Comparison of ENCODE assay signal across 19 cellular contexts in the genomic region with DNA sequence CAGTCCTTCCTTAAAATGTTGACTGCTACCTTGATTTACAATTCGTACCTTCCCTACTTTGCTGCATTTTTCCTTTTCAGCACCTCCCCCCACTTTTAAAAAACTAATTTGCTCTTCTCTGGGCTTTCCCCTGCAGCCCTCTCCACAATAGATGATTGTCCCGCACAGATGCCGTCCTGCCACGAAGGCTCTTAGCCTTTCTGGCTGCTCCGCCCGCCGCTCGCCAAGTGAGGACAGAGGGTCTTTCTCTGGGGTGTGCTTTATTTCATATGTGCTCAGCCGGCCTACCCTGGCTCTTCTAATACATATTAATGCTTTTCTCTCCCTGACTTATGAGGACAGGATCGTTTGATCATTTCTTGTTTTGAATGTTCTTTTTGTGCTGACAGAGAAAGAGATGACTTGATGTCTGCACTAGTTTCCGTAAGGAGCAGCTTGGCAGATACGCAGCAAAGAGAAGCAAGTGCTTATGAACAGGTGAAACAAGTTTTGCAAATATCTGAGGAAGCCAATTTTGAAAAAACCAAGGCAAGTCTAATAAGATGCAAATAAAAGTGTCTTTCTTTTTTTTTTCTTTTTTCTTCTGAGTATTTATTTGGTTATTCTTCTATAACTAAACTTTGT.
DNase-seq lines count a peak whose midpoint lies in the region; ATAC-seq and TF ChIP-seq lines count a peak whose summit lies in the region.
"Had no signal": no experiment of that assay in that cellular context is flagged by ENCODE, and none has a peak within 500 bp of the region (broad histone marks: within the 10 kb centered on the region; RNA-seq: fewer than 3 reads in every experiment).

No MANE protein-coding gene starts in this region.

- H3K4me3 Mint-ChIP-seq in endodermal cell = no peak overlapping the region
- H3K4me3 Mint-ChIP-seq in activated CD4-positive, alpha-beta T cell treated with anti-CD3 and anti-CD28 coated beads for 36 hours = no peak overlapping the region
- H3K4me3 Mint-ChIP-seq in stimulated activated memory B cell treated with anti-CD40 and anti-IgM and Interleukin-4, amounts not matched to agents 10 μg/mL and 1 μg/mL and 100 μg/mL, for 72 hours = no peak overlapping the region
- H3K4me3 Mint-ChIP-seq: activated CD4-positive, alpha-beta memory T cell treated with anti-CD3 and anti-CD28 coated beads, Interleukin-2, amount 10 ng/mL, durations not matched to agents 7 days and 5 days; activated T-helper 17 cell treated with anti-CD3 and anti-CD28 coated beads, Interleukin-2, amount 50 U/mL, for 72 hours; CD4-positive, alpha-beta T cell had no signal

- H3K27me3 Mint-ChIP-seq in endodermal cell (ENCODE audit: insufficient read depth) = no peaks in the 10 kb centered on the region
- H3K27me3 Mint-ChIP-seq in activated CD4-positive, alpha-beta T cell treated with anti-CD3 and anti-CD28 coated beads for 36 hours = no peaks in the 10 kb centered on the region
- no peaks in the 10 kb centered on the region for H3K27me3 Mint-ChIP-seq in stimulated activated memory B cell treated with anti-CD40 and anti-IgM and Interleukin-4, amounts not matched to agents 10 μg/mL and 1 μg/mL and 100 μg/mL, for 72 hours
- H3K27me3 Mint-ChIP-seq: activated CD4-positive, alpha-beta memory T cell treated with anti-CD3 and anti-CD28 coated beads, Interleukin-2, amount 10 ng/mL, durations not matched to agents 7 days and 5 days; activated T-helper 17 cell treated with anti-CD3 and anti-CD28 coated beads, Interleukin-2, amount 50 U/mL, for 72 hours; CD4-positive, alpha-beta T cell had no signal

- H3K36me3 Mint-ChIP-seq in endodermal cell (ENCODE audit: low read depth) = peaks cover 15% of the 10 kb centered on the region
- H3K36me3 Mint-ChIP-seq in activated CD4-positive, alpha-beta T cell treated with anti-CD3 and anti-CD28 coated beads for 36 hours (ENCODE audit: low read depth) = peaks cover 18% of the 10 kb centered on the region
- H3K36me3 Mint-ChIP-seq in stimulated activated memory B cell treated with anti-CD40 and anti-IgM and Interleukin-4, amounts not matched to agents 10 μg/mL and 1 μg/mL and 100 μg/mL, for 72 hours = peaks cover 35% of the 10 kb centered on the region

- H3K27me3 ChIP-seq in endodermal cell (ENCODE audit: control insufficient read depth, insufficient read depth, low read length, poor library complexity, severe bottlenecking) (no peaks in the 10 kb centered on the region), tibial nerve (no peaks in the 10 kb centered on the region), adrenal gland (no peaks in the 10 kb centered on the region)
- H3K27me3 ChIP-seq: body of pancreas, foreskin keratinocyte, right lobe of liver, SJSA1 had no signal

- H3K9me3 ChIP-seq in SK-N-MC (ENCODE audit: low read depth, low read length) (no peaks in the 10 kb centered on the region), endodermal cell (ENCODE audit: control insufficient read depth, low read length) (no peaks in the 10 kb centered on the region), tibial nerve (no peaks in the 10 kb centered on the region), adrenal gland (replicated peaks in 1 of 3) (no peaks in the 10 kb centered on the region)
- H3K9me3 ChIP-seq: body of pancreas, right lobe of liver, SJSA1 had no signal

- WGBS in endodermal cell (ENCODE audit: insufficient coverage in 1 of 2, insufficient read length in 1 of 2), 2 experiments = 45 to 46% methylated on average over 5 to 12 of the region's 12 CpGs
- WGBS in tibial nerve, 2 donors = 32 to 35% methylated on average over 12 of the region's 12 CpGs
- WGBS in adrenal gland, 4 donors = 79 to 91% (median 89%) methylated on average over 12 of the region's 12 CpGs

- H3K36me3 ChIP-seq in SK-N-MC (ENCODE audit: insufficient read depth, low read length) (peaks cover 9% of the 10 kb centered on the region), endodermal cell (ENCODE audit: control insufficient read depth, insufficient read depth, low read length) (no peaks in the 10 kb centered on the region), tibial nerve (peaks cover 0 to 23% (median 0%) of the 10 kb centered on the region in 3 donors), adrenal gland (replicated peaks in 1 of 2) (peaks cover 0 to 11% of the 10 kb centered on the region in 2 donors)

- no peak for TF ChIP-seq EP300 in tibial nerve (IDR thresholded peaks at IDR 0.05)

- POLR2A ChIA-PET in activated CD4-positive, alpha-beta T cell treated with anti-CD3 and anti-CD28 coated beads for 36 hours (lab: Charles Lee) = no interaction called here

- H3K4me1 ChIP-seq in endodermal cell (ENCODE audit: control insufficient read depth, insufficient read depth, low read length) = peaks cover 5% of the 10 kb centered on the region
- peaks cover 0 to 41% (median 8%) of the 10 kb centered on the region in 4 donors for H3K4me1 ChIP-seq in tibial nerve
- peaks cover 0 to 9% of the 10 kb centered on the region in 2 donors for H3K4me1 ChIP-seq in adrenal gland (replicated peaks in 1 of 2)
- H3K4me1 ChIP-seq: right lobe of liver, SJSA1 had no signal

- no peak for ATAC-seq in activated CD4-positive, alpha-beta T cell treated with anti-CD3 and anti-CD28 coated beads for 36 hours
- ATAC-seq in stimulated activated memory B cell treated with anti-CD40 and anti-IgM and Interleukin-4, amounts not matched to agents 10 μg/mL and 1 μg/mL and 100 μg/mL, for 72 hours = no peak
- ATAC-seq: activated T-helper 17 cell treated with anti-CD3 and anti-CD28 coated beads, Interleukin-2, amount 50 U/mL, for 72 hours; body of pancreas; foreskin keratinocyte; right lobe of liver had no signal

- DNase-seq in SK-N-MC (ENCODE audit: low read depth, low spot score) (no peak), endodermal cell (peak; percentile 60), midbrain (lab: John Stamatoyannopoulos, UW) (peak; percentile 88), tibial nerve (ENCODE audit: low spot score in 2 of 2) (no peak), adrenal gland (no peak)
- no peak for DNase-seq in effector CD8-positive, alpha-beta T cell (lab: John Stamatoyannopoulos, UW)
- no peak for DNase-seq in activated CD4-positive, alpha-beta T cell treated with anti-CD3 and anti-CD28 coated beads for 36 hours
- DNase-seq: activated CD4-positive, alpha-beta memory T cell treated with anti-CD3 and anti-CD28 coated beads, Interleukin-2, amount 10 ng/mL, durations not matched to agents 7 days and 5 days; body of pancreas; CD4-positive, alpha-beta T cell; EL; foreskin keratinocyte; left cardiac atrium; NCI-H2171 treated with DMSO at 0.1 percent for 48 hours; right lobe of liver; stimulated activated CD4-positive, alpha-beta T cell treated with anti-CD3 and anti-CD28 coated beads, Interleukin-2, amount 100 ng/mL, for 48 hours had no signal

- H3K4me3 ChIP-seq in SK-N-MC (no peak overlapping the region), endodermal cell (ENCODE audit: low read length) (no peak overlapping the region), tibial nerve (peak overlapping the region in 3 of 4 donors; percentile 4 to 24 (median 17)), adrenal gland (no peak overlapping the region)
- H3K4me3 ChIP-seq: body of pancreas, right lobe of liver, SJSA1 had no signal

- no peak for TF ChIP-seq POLR2A in tibial nerve (IDR thresholded peaks at IDR 0.05)
- no peak for TF ChIP-seq POLR2A in adrenal gland (IDR thresholded peaks at IDR 0.05)

- H3K9ac ChIP-seq in SK-N-MC (ENCODE audit: insufficient read length) (peak overlapping the region; percentile 17), endodermal cell (ENCODE audit: extremely low read depth, low read length, poor library complexity, severe bottlenecking) (no peak overlapping the region)

- H3K27ac Mint-ChIP-seq in endodermal cell = no peak overlapping the region
- no peak overlapping the region for H3K27ac Mint-ChIP-seq in activated CD4-positive, alpha-beta T cell treated with anti-CD3 and anti-CD28 coated beads for 36 hours
- no peak overlapping the region for H3K27ac Mint-ChIP-seq in stimulated activated memory B cell treated with anti-CD40 and anti-IgM and Interleukin-4, amounts not matched to agents 10 μg/mL and 1 μg/mL and 100 μg/mL, for 72 hours
- H3K27ac Mint-ChIP-seq: activated CD4-positive, alpha-beta memory T cell treated with anti-CD3 and anti-CD28 coated beads, Interleukin-2, amount 10 ng/mL, durations not matched to agents 7 days and 5 days; activated T-helper 17 cell treated with anti-CD3 and anti-CD28 coated beads, Interleukin-2, amount 50 U/mL, for 72 hours; CD4-positive, alpha-beta T cell had no signal

- no peaks in the 10 kb centered on the region for H3K9me3 Mint-ChIP-seq in endodermal cell
- H3K9me3 Mint-ChIP-seq in activated CD4-positive, alpha-beta T cell treated with anti-CD3 and anti-CD28 coated beads for 36 hours (ENCODE audit: low read depth) = no peaks in the 10 kb centered on the region
- H3K9me3 Mint-ChIP-seq in stimulated activated memory B cell treated with anti-CD40 and anti-IgM and Interleukin-4, amounts not matched to agents 10 μg/mL and 1 μg/mL and 100 μg/mL, for 72 hours = no peaks in the 10 kb centered on the region
- H3K9me3 Mint-ChIP-seq: activated CD4-positive, alpha-beta memory T cell treated with anti-CD3 and anti-CD28 coated beads, Interleukin-2, amount 10 ng/mL, durations not matched to agents 7 days and 5 days; activated T-helper 17 cell treated with anti-CD3 and anti-CD28 coated beads, Interleukin-2, amount 50 U/mL, for 72 hours; CD4-positive, alpha-beta T cell had no signal

- H3K27ac ChIP-seq in SK-N-MC (no peak overlapping the region; the same call in 1 of the 2 replicates), endodermal cell (ENCODE audit: low read depth, low read length) (peak overlapping the region; percentile 59), tibial nerve (peak overlapping the region in 2 of 4 donors; percentile 55 to 70), adrenal gland (no peak overlapping the region)
- H3K27ac ChIP-seq: body of pancreas, foreskin keratinocyte, right lobe of liver, SJSA1 had no signal

- H3K4me1 Mint-ChIP-seq in endodermal cell = peaks cover 20% of the 10 kb centered on the region
- peaks cover 6% of the 10 kb centered on the region for H3K4me1 Mint-ChIP-seq in activated CD4-positive, alpha-beta T cell treated with anti-CD3 and anti-CD28 coated beads for 36 hours
- peaks cover 25% of the 10 kb centered on the region for H3K4me1 Mint-ChIP-seq in stimulated activated memory B cell treated with anti-CD40 and anti-IgM and Interleukin-4, amounts not matched to agents 10 μg/mL and 1 μg/mL and 100 μg/mL, for 72 hours
- H3K4me1 Mint-ChIP-seq: activated T-helper 17 cell treated with anti-CD3 and anti-CD28 coated beads, Interleukin-2, amount 50 U/mL, for 72 hours had no signal

- CTCF ChIA-PET in activated CD4-positive, alpha-beta T cell treated with anti-CD3 and anti-CD28 coated beads for 36 hours (lab: Charles Lee) = no interaction called here

- intact Hi-C loops in adrenal gland (cut with DNase I) = no loop called here
- intact Hi-C loops in activated CD4-positive, alpha-beta T cell treated with anti-CD3 and anti-CD28 coated beads for 36 hours (cut with DNase I, micrococcal nuclease) = no loop called here

- TF ChIP-seq CTCF in endodermal cell (conservative IDR thresholded peaks at IDR 0.05) (no peak), tibial nerve (IDR thresholded peaks at IDR 0.05) (no peak), adrenal gland (IDR thresholded peaks at IDR 0.05) (no peak)

Comparison
In these comparisons a context has a peak if more than half of its experiments do, and no peak if none do; other contexts are left out.
1. DNase-seq: peak in endodermal cell (single experiment) and midbrain (single experiment); none in SK-N-MC (single experiment), tibial nerve (0 of 2), effector CD8-positive, alpha-beta T cell (single experiment), adrenal gland (0 of 7) and activated CD4-positive, alpha-beta T cell treated with anti-CD3 and anti-CD28 coated beads for 36 hours (single experiment).
2. H3K4me3 ChIP-seq: peak in tibial nerve (3 of 4); none in SK-N-MC (single experiment), endodermal cell (single experiment) and adrenal gland (0 of 4).